Comparison of ENCODE assay signal across 8 cellular contexts in the genomic region with DNA sequence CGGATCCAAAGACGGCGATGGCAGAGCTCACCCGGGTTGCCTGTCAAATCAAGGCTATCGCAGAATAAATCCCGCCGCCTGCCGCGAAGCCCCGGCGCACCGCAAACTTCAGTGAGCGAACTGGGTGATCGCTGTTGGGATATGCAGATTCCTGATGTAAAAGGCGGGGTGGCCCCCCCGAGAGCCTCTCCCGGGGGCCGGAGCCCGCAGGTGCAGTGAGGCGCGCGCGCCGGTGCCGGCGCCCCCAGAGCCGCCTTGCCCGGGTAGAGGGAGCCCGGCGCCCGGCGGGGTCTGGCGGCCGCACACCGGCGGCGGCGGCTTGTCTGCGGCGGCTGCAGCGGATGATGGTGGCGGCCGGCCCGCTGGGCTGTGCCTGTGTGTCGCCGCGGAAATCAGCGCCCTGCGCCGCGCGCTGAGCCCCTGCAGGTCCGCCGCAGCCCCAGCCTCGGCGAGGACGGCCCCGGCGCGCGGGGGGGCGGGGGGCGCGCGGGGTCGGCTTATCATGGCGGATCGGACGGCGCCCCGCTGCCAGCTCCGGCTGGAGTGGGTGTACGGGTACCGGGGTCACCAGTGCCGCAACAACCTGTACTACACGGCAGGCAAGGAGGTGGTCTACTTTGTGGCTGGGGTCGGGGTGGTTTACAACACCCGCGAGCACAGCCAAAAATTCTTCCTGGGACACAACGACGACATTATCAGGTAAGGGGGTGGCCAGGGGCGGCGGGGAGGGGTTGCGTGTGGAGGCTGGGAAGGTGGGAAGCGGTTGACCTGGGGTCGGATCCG. TPM values are rescaled to one million over a fixed set of nuclear protein-coding genes. Genes with fewer than 3 reads are reported as not detected.
DNase-seq lines count a peak whose midpoint lies in the region; ATAC-seq, FAIRE-seq and TF ChIP-seq lines count a peak whose summit lies in the region.

No MANE protein-coding gene starts in this region.

- CTCF ChIA-PET in A673 (lab: Charles Lee) (no interaction called here), HepG2 (lab: Yijun Ruan, JAX; ENCODE audit: low intra/inter-chr PET ratio, low total read pairs) (no interaction called here)

- no peaks in the 10 kb centered on the region for H3K36me3 ChIP-seq in A673 (ENCODE audit: insufficient read depth, low read length, poor library complexity, severe bottlenecking)
- no peaks in the 10 kb centered on the region for H3K36me3 ChIP-seq in HepG2 (replicated peaks in 1 of 2; ENCODE audit: control insufficient read depth in 1 of 2, insufficient read depth in 2 of 2, low read length in 2 of 2)
- no peaks in the 10 kb centered on the region for H3K36me3 ChIP-seq in stomach smooth muscle (ENCODE audit: control insufficient read depth in 2 of 2, insufficient read depth in 2 of 2, low read length in 2 of 2)

- H3K9ac ChIP-seq in HepG2 (ENCODE audit: insufficient read depth, low read depth, low read length): peak overlapping the region; percentile 78
- peak overlapping the region in 1 of 2 donors; percentile 6 for H3K9ac ChIP-seq in stomach smooth muscle (ENCODE audit: low read length in 2 of 2)

- H3K4me3 ChIP-seq in A673 (ENCODE audit: low read depth, low read length, poor library complexity, severe bottlenecking) (peak overlapping the region; percentile 65), cardiac fibroblast (replicated peaks in 1 of 2; ENCODE audit: low read depth in 2 of 2, low read length in 2 of 2) (peak overlapping the region; percentile 60 to 77), HepG2 (replicated peaks in 1 of 3; ENCODE audit: insufficient read depth in 1 of 3, low read depth in 2 of 3, low read length in 3 of 3) (peak overlapping the region; percentile 77 to 85 (median 84)), stomach smooth muscle (ENCODE audit: low read length in 2 of 2) (peak overlapping the region; percentile 85 to 91)

- ATAC-seq in HepG2 (peak; percentile 4), GM21825 (IDR thresholded peaks at IDR 0.05; ENCODE audit: unreplicated experiment) (no peak), HG02981 (IDR thresholded peaks at IDR 0.05; ENCODE audit: unreplicated experiment) (no peak)

- H3K4me1 ChIP-seq in A673 (ENCODE audit: insufficient read depth, low read length, poor library complexity, severe bottlenecking): peaks cover 6% of the 10 kb centered on the region
- peaks cover 55% of the 10 kb centered on the region for H3K4me1 ChIP-seq in HepG2 (ENCODE audit: insufficient read depth, low read length)
- H3K4me1 ChIP-seq in stomach smooth muscle (ENCODE audit: control insufficient read depth, insufficient read depth, low read length): peaks cover 5% of the 10 kb centered on the region

- DNase-seq in A673 (ENCODE audit: low spot score) (peak; percentile 36), GM10266 (ENCODE audit: extremely low spot score) (peak; percentile 54), SHP77 (lab: John Stamatoyannopoulos, UW) (peak; percentile 79 to 81), cardiac fibroblast (ENCODE audit: low read depth in 2 of 2) (no peak), HepG2 (ENCODE audit: low spot score) (no peak)

- intact Hi-C loops in A673 (cut with micrococcal nuclease; ENCODE audit: unreplicated experiment) (loop anchor here (5.0 to 10.0 kb wide), 2 partner anchors 113 to 290 kb away; no protein-coding TSS in a partner anchor), HepG2 (cut with micrococcal nuclease; ENCODE audit: unreplicated experiment) (loop anchor here (1.0 kb wide), 1 partner anchor 114 kb away; no protein-coding TSS in a partner anchor)

- TF ChIP-seq EP300 in HepG2 (IDR thresholded peaks at IDR 0.05; ENCODE audit: low read depth in 2 of 2, low read length in 2 of 2): no peak
- no peak for TF ChIP-seq EP300 in HepG2 (CRISPR knock-in tag; IDR thresholded peaks at IDR 0.05; ENCODE audit: borderline replicate concordance)

- in situ Hi-C loops in HepG2 (cut with HindIII; ENCODE audit: extremely low pct_ligation_motif_present, low pct_unique_long_range_greater_than_20kb): no loop called here

- TF ChIP-seq RAD21 in HepG2 (CRISPR knock-in tag; IDR thresholded peaks at IDR 0.05): peak; percentile 40

- no peak for TF ChIP-seq POLR2A in HepG2 (IDR thresholded peaks at IDR 0.05; ENCODE audit: insufficient read depth in 1 of 2, low read depth in 2 of 2, low read length in 2 of 2)

- BruUV-seq in A673 (replicated peaks; lab: Mats Ljungman, UMichigan): no TSS peak
- no TSS peak for BruUV-seq in HepG2 (replicated peaks; lab: Mats Ljungman, UMichigan)

- POLR2A ChIA-PET in A673 (lab: Charles Lee; ENCODE audit: low non-redundant PET): interaction anchor here (0.6 kb wide), 1 partner anchor 54 kb away, joined by 4 read pairs; no protein-coding TSS in a partner anchor
- POLR2A ChIA-PET in HepG2 (lab: Yijun Ruan, JAX): no interaction called here

- H3K79me2 ChIP-seq in HepG2 (ENCODE audit: insufficient read depth, low read length): no peaks in the 10 kb centered on the region

- no peaks in the 10 kb centered on the region for H3K9me3 ChIP-seq in A673 (ENCODE audit: low read depth, low read length, poor library complexity, severe bottlenecking)
- H3K9me3 ChIP-seq in HepG2 (ENCODE audit: low read length): no peaks in the 10 kb centered on the region
- no peaks in the 10 kb centered on the region for H3K9me3 ChIP-seq in stomach smooth muscle (ENCODE audit: control insufficient read depth in 2 of 2, low read length in 2 of 2)

- TF ChIP-seq CTCF in A673 (conservative IDR thresholded peaks at IDR 0.05; ENCODE audit: low read depth, low read length) (no peak), GM10266 (IDR thresholded peaks at IDR 0.05; ENCODE audit: control insufficient read depth, insufficient read depth, low read depth, missing control alignments) (no peak), cardiac fibroblast (IDR thresholded peaks at IDR 0.05; ENCODE audit: low read depth, low read length) (no peak), HepG2 (CRISPR knock-in tag; IDR thresholded peaks at IDR 0.05) (no peak)

- H3K27ac ChIP-seq in A673 (ENCODE audit: low read depth, low read length, poor library complexity, severe bottlenecking) (no peak overlapping the region), HepG2 (ENCODE audit: extremely low read length, insufficient read depth, low read length) (no peak overlapping the region), stomach smooth muscle (ENCODE audit: low read length) (no peak overlapping the region)

- whole genome bisulfite sequencing in HepG2 (ENCODE audit: low lambda C conversion rate): 9% methylated on average over 48 of the region's 87 CpGs

- H4K20me1 ChIP-seq in HepG2 (ENCODE audit: insufficient read depth, low read length): no peaks in the 10 kb centered on the region; the same call in 1 of the 2 replicates

- H3K27me3 ChIP-seq in A673 (replicated peaks; ENCODE audit: insufficient read depth, low read depth, low read length, poor library complexity) (peaks cover 24% of the 10 kb centered on the region), HepG2 (ENCODE audit: control insufficient read depth in 1 of 2, insufficient read depth in 2 of 2, low read length in 2 of 2) (no peaks in the 10 kb centered on the region; a peak in 1 of 5 replicates), stomach smooth muscle (ENCODE audit: control insufficient read depth in 1 of 2, insufficient read depth in 2 of 2, low read length in 2 of 2) (peaks cover 4 to 10% of the 10 kb centered on the region in 2 donors)

- peak overlapping the region; percentile 100 for H3K4me2 ChIP-seq in HepG2 (ENCODE audit: low read depth, low read length)

- FAIRE-seq in HepG2 (lab: Jason Lieb, UNC): no peak

- H2AFZ ChIP-seq in HepG2 (ENCODE audit: low read length): peak overlapping the region; percentile 92

TF ChIP-seq in HepG2, 621 proteins besides CTCF, POLR2A, EP300 and RAD21 (continues in another document):
- TF ChIP-seq ZNF788 (CRISPR knock-in tag; IDR thresholded peaks at IDR 0.05; ENCODE audit: borderline replicate concordance) (0 out of 2 replicates have a peak, but pooled peaks have one; percentile 23), TBP (CRISPR knock-in tag; IDR thresholded peaks at IDR 0.05) (no peak), SKI (IDR thresholded peaks at IDR 0.05; ENCODE audit: partially characterized antibody) (peak; percentile 29)
- TF ChIP-seq, protein P1, sequence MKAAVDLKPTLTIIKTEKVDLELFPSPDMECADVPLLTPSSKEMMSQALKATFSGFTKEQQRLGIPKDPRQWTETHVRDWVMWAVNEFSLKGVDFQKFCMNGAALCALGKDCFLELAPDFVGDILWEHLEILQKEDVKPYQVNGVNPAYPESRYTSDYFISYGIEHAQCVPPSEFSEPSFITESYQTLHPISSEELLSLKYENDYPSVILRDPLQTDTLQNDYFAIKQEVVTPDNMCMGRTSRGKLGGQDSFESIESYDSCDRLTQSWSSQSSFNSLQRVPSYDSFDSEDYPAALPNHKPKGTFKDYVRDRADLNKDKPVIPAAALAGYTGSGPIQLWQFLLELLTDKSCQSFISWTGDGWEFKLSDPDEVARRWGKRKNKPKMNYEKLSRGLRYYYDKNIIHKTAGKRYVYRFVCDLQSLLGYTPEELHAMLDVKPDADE (CRISPR knock-in tag; IDR thresholded peaks at IDR 0.05): no peak

RNA-seq across cellular contexts. Expression of a gene that starts 1.3 kb away (rescaled TPM):
- total RNA-seq in A673 (2021) (1.7 and 1.9 TPM in 2 replicates), HepG2 (2016; rRNA removed; fragmentation: Illumina TruSeq; extraction: Trizol) (19.9 and 32.4 TPM in 2 replicates)
- 8.7 and 8.9 TPM in 2 replicates for total RNA-seq in HepG2 (2016; cell fraction: cytosol; rRNA removed; fragmentation: Illumina TruSeq; extraction: Trizol; ENCODE audit: low read depth)
- 21.5 and 29.8 TPM in 2 replicates for total RNA-seq in HepG2 (2016; cell fraction: insoluble cytoplasmic fraction; rRNA removed; fragmentation: Illumina TruSeq; extraction: Trizol)
- 8.7 and 9.4 TPM in 2 replicates for total RNA-seq in HepG2 (2016; cell fraction: membrane; rRNA removed; fragmentation: Illumina TruSeq; extraction: Trizol)
- total RNA-seq in HepG2 (2016; cell fraction: nucleus; rRNA removed; fragmentation: Illumina TruSeq; extraction: Trizol): 55.5 and 58.9 TPM in 2 replicates
- polyA plus RNA-seq in HepG2 (2011; rRNA removed): 17.2 and 28.5 TPM in 2 replicates
- polyA plus RNA-seq in HepG2 (2011; cell fraction: cytosol; rRNA removed): 6.9 and 8.2 TPM in 2 replicates
- polyA plus RNA-seq in HepG2 (2011; cell fraction: nucleus; rRNA removed): 112 TPM in 2 replicates
- polyA plus RNA-seq in HepG2 (2012): 5.4 and 8.8 TPM in 2 replicates
- 1.9 and 2.7 TPM in 2 replicates for polyA plus RNA-seq in HepG2 (2016; cell fraction: cytosol; fragmentation: Illumina TruSeq; extraction: Trizol; ENCODE audit: low read depth)
- polyA plus RNA-seq in HepG2 (2016; cell fraction: insoluble cytoplasmic fraction; fragmentation: Illumina TruSeq; extraction: Trizol; ENCODE audit: low read depth): 13.1 and 14.9 TPM in 2 replicates
- 2.9 and 3.6 TPM in 2 replicates for polyA plus RNA-seq in HepG2 (2016; cell fraction: membrane; fragmentation: Illumina TruSeq; extraction: Trizol; ENCODE audit: low read depth)
- 110 and 115 TPM in 2 replicates for polyA plus RNA-seq in HepG2 (2016; cell fraction: nucleus; fragmentation: Illumina TruSeq; extraction: Trizol; ENCODE audit: insufficient read depth, low read depth)
- polyA minus RNA-seq in HepG2 (2011; rRNA and poly(A)+ RNA removed; ENCODE audit: low replicate concordance): 15.8 and 16.9 TPM in 2 replicates
- 3.3 and 5.4 TPM in 2 replicates for polyA minus RNA-seq in HepG2 (2011; cell fraction: cytosol; rRNA and poly(A)+ RNA removed)
- 26.1 and 28.0 TPM in 2 replicates for polyA minus RNA-seq in HepG2 (2011; cell fraction: nucleus; rRNA and poly(A)+ RNA removed)

Comparison
In these comparisons a context has a peak if more than half of its experiments do, and no peak if none do; other contexts are left out.
1. DNase-seq: peak in A673 (single experiment), GM10266 (single experiment) and SHP77 (2 of 2); none in cardiac fibroblast (0 of 2) and HepG2 (single experiment).
2. Peak in every context shown above with its lines, with median percentiles within 50 percentile points of each other: H3K4me3 ChIP-seq.